ENCODE assay signal across 13 cellular contexts in genomic region chr10:63542835-63543575, GRCh38. TPM values are rescaled to one million over a fixed set of nuclear protein-coding genes. Genes with fewer than 3 reads are reported as not detected.
DNase-seq lines count a peak whose midpoint lies in the region; ATAC-seq and TF ChIP-seq lines count a peak whose summit lies in the region.
"Had no signal": no experiment of that assay in that cellular context is flagged by ENCODE, and none has a peak within 500 bp of the region (broad histone marks: within the 10 kb centered on the region; RNA-seq: fewer than 3 reads in every experiment).

No MANE protein-coding gene starts in this region.

- no peaks in the 10 kb centered on the region for H3K9me2 ChIP-seq in HCT116 (ENCODE audit: insufficient read depth)

- peak overlapping the region; percentile 20 for H3K4me2 ChIP-seq in HCT116 (ENCODE audit: low read length)

- no peak overlapping the region for H3K4me3 ChIP-seq in HCT116 (replicated peaks in 1 of 2; ENCODE audit: low read depth in 1 of 2, low read length in 2 of 2)

- H3K9me3 ChIP-seq in HCT116 (ENCODE audit: control insufficient read depth in 1 of 2, insufficient read depth in 1 of 2, low read depth in 1 of 2, low read length in 2 of 2), result no peaks in the 10 kb centered on the region

- H2AFZ ChIP-seq in HCT116 (ENCODE audit: low read depth, low read length, poor library complexity, severe bottlenecking), result no peak overlapping the region

- H3K27me3 Mint-ChIP-seq in activated T-helper 17 cell treated with anti-CD3 and anti-CD28 coated beads, Interleukin-2, amount 50 U/mL, for 72 hours, result no peaks in the 10 kb centered on the region
- peaks cover 2% of the 10 kb centered on the region for H3K27me3 Mint-ChIP-seq in glutamatergic neuron (ENCODE audit: unreplicated experiment)

- H3K4me1 Mint-ChIP-seq in activated T-helper 17 cell treated with anti-CD3 and anti-CD28 coated beads, Interleukin-2, amount 50 U/mL, for 72 hours, result peaks cover 21% of the 10 kb centered on the region
- H3K4me1 Mint-ChIP-seq in glutamatergic neuron (ENCODE audit: low read depth, unreplicated experiment), result peaks cover 41% of the 10 kb centered on the region

- peak overlapping the region; percentile 67 for H3K4me3 Mint-ChIP-seq in activated T-helper 17 cell treated with anti-CD3 and anti-CD28 coated beads, Interleukin-2, amount 50 U/mL, for 72 hours
- H3K4me3 Mint-ChIP-seq in glutamatergic neuron (ENCODE audit: unreplicated experiment), result no peak overlapping the region

- TF ChIP-seq RAD21 in HCT116 (IDR thresholded peaks at IDR 0.05; ENCODE audit: low read depth), result no peak

- no peak for TF ChIP-seq POLR2A in HCT116 (IDR thresholded peaks at IDR 0.05; ENCODE audit: borderline replicate concordance, extremely low read depth, insufficient read depth, insufficient read length)

- no peak overlapping the region for H3K27ac ChIP-seq in HCT116 (ENCODE audit: low read depth, low read length)
- H3K27ac ChIP-seq: WERI-Rb-1 had no signal

- TF ChIP-seq CTCF in HCT116 (IDR thresholded peaks at IDR 0.05 in 2 of 3, conservative IDR thresholded peaks at IDR 0.05 in 1 of 3; ENCODE audit: borderline replicate concordance in 1 of 3, insufficient read depth in 1 of 3, low read depth in 2 of 3, low read length in 2 of 3) (no peak), glutamatergic neuron (IDR thresholded peaks at IDR 0.05; ENCODE audit: partially characterized antibody, unreplicated experiment) (no peak)

- H3K36me3 ChIP-seq in HCT116 (ENCODE audit: control insufficient read depth in 1 of 2, insufficient read depth in 2 of 2, low read length in 2 of 2), result no peaks in the 10 kb centered on the region; a peak in 1 of 4 replicates
- H3K36me3 ChIP-seq: WERI-Rb-1 had no signal

- ATAC-seq in HCT116, result peak; percentile 70
- ATAC-seq in activated T-helper 17 cell treated with anti-CD3 and anti-CD28 coated beads, Interleukin-2, amount 50 U/mL, for 72 hours (replicated peaks), result peak; percentile 73
- ATAC-seq in stimulated activated naive CD8-positive, alpha-beta T cell treated with anti-CD3 and anti-CD28 coated beads, Interleukin-15, Interleukin-2, amounts not matched to agents 100 U/mL and 50 U/mL, for 24 hours, result no peak

- no peaks in the 10 kb centered on the region for H4K20me1 ChIP-seq in HCT116 (ENCODE audit: insufficient read depth)

- intact Hi-C loops in HCT116 (cut with micrococcal nuclease), result no loop called here

- RAD21 ChIA-PET in HCT116 (lab: Charles Lee; ENCODE audit: low non-redundant PET in 1 of 2, low total read pairs in 2 of 2, uncharacterized antibody in 2 of 2, unreplicated experiment in 2 of 2), result no interaction called here

- POLR2A ChIA-PET in HCT116 (lab: Charles Lee), result interaction anchor here (1.5 kb wide), 1 partner anchor 10 kb away, joined by 4 read pairs; no protein-coding TSS in a partner anchor

- DNase-seq in A172 (ENCODE audit: low spot score) (peak; percentile 49), HCT116 (ENCODE audit: low read depth, low spot score) (peak; percentile 27), glutamatergic neuron (no peak), NCI-H524 treated with DMSO at 0.1 percent for 48 hours (lab: John Stamatoyannopoulos, UW) (no peak), GM19238 (ENCODE audit: insufficient read length, low spot score) (no peak), SHP77 (lab: John Stamatoyannopoulos, UW) (no peak)
- no peak for DNase-seq in stimulated activated naive CD8-positive, alpha-beta T cell treated with anti-CD3 and anti-CD28 coated beads, Interleukin-15, Interleukin-2, amounts not matched to agents 100 U/mL and 50 U/mL, for 24 hours
- DNase-seq: activated naive CD4-positive, alpha-beta T cell treated with anti-CD3 and anti-CD28 coated beads, Interleukin-2, amount 50 U/mL, for 16 hours; DMS53; KG1; NCI-H2081; WERI-Rb-1 had no signal

- no peaks in the 10 kb centered on the region for H3K27me3 ChIP-seq in HCT116 (ENCODE audit: insufficient read depth, low read length)

- H3K27ac Mint-ChIP-seq in activated T-helper 17 cell treated with anti-CD3 and anti-CD28 coated beads, Interleukin-2, amount 50 U/mL, for 72 hours, result no peak overlapping the region
- H3K27ac Mint-ChIP-seq in glutamatergic neuron (ENCODE audit: unreplicated experiment), result peak overlapping the region; percentile 19

- peaks cover 7 to 22% of the 10 kb centered on the region in 2 experiments; a peak in 3 of 4 replicates for H3K4me1 ChIP-seq in HCT116 (ENCODE audit: control insufficient read depth in 1 of 2, insufficient read depth in 2 of 2, low read length in 2 of 2)

- H3K79me2 ChIP-seq in HCT116 (ENCODE audit: insufficient read depth, low read length), result peaks cover 74% of the 10 kb centered on the region

- no peak overlapping the region for H3K9ac ChIP-seq in HCT116 (ENCODE audit: low read length)

- CTCF ChIA-PET in HCT116 (lab: Charles Lee), result no interaction called here

- BruUV-seq in HCT116 (replicated peaks; lab: Mats Ljungman, UMichigan), result no TSS peak

- no peaks in the 10 kb centered on the region for H3K9me3 Mint-ChIP-seq in activated T-helper 17 cell treated with anti-CD3 and anti-CD28 coated beads, Interleukin-2, amount 50 U/mL, for 72 hours
- peaks cover 7% of the 10 kb centered on the region for H3K9me3 Mint-ChIP-seq in glutamatergic neuron (ENCODE audit: unreplicated experiment)

- no peaks in the 10 kb centered on the region for H3K36me3 Mint-ChIP-seq in activated T-helper 17 cell treated with anti-CD3 and anti-CD28 coated beads, Interleukin-2, amount 50 U/mL, for 72 hours (ENCODE audit: low read depth)
- no peaks in the 10 kb centered on the region for H3K36me3 Mint-ChIP-seq in glutamatergic neuron (ENCODE audit: unreplicated experiment)

TF ChIP-seq in HCT116, 20 proteins besides CTCF, POLR2A, EP300 and RAD21:
- TF ChIP-seq SP1 (IDR thresholded peaks at IDR 0.05; ENCODE audit: low read depth), result no peak
- no peak for TF ChIP-seq ZFX (IDR thresholded peaks at IDR 0.05)
- TF ChIP-seq FOSL1 (IDR thresholded peaks at IDR 0.05; ENCODE audit: low read depth), result peak; percentile 50; the same call in 1 of the 2 replicates
- TF ChIP-seq EGR1 (IDR thresholded peaks at IDR 0.05; ENCODE audit: low read depth), result no peak
- TF ChIP-seq ATF3 (IDR thresholded peaks at IDR 0.05), result no peak
- 0 out of 2 replicates have a peak, but pooled peaks have one; percentile 31 for TF ChIP-seq CBX3 (IDR thresholded peaks at IDR 0.05; ENCODE audit: low read depth)
- no peak for TF ChIP-seq ZNF274 (IDR thresholded peaks at IDR 0.05; ENCODE audit: low read depth, low read length)
- TF ChIP-seq ZBTB33 (IDR thresholded peaks at IDR 0.05; ENCODE audit: extremely low read depth, insufficient replicate concordance, low read length), result no peak
- TF ChIP-seq EZH2phosphoT487 (IDR thresholded peaks at IDR 0.05; ENCODE audit: borderline replicate concordance), result no peak
- TF ChIP-seq YY1 (IDR thresholded peaks at IDR 0.05; ENCODE audit: extremely low read depth, insufficient replicate concordance, low read depth, low read length), result no peak

RNA-seq across cellular contexts. Expression of gene REEP3, which starts 21.8 kb away (rescaled TPM):
- total RNA-seq in A172 (2014; rRNA removed; shearing (Covaris generic)), result 69.1 and 101 TPM in 2 replicates
- total RNA-seq in HCT116 (2021; ENCODE audit: unreplicated experiment) (41.3 TPM), glutamatergic neuron (ENCODE audit: unreplicated experiment) (47.1 TPM)
- 5.6 and 7.4 TPM in 2 replicates for polyA plus RNA-seq in HCT116 (2012)
- 10 to 100 TPM; 18.5 to 20.0 TPM for total RNA-seq in activated T-helper 17 cell treated with anti-CD3 and anti-CD28 coated beads, Interleukin-2, amount 50 U/mL, for 72 hours

Comparison
In these comparisons a context has a peak if more than half of its experiments do, and no peak if none do; other contexts are left out.
1. DNase-seq: peak in A172 (single experiment) and HCT116 (single experiment); none in glutamatergic neuron (single experiment), NCI-H524 treated with DMSO at 0.1 percent for 48 hours (single experiment), GM19238 (single experiment), stimulated activated naive CD8-positive, alpha-beta T cell treated with anti-CD3 and anti-CD28 coated beads, Interleukin-15, Interleukin-2, amounts not matched to agents 100 U/mL and 50 U/mL, for 24 hours (single experiment) and SHP77 (0 of 2).